ENCODE assay signal across 22 cellular contexts in genomic region chr6:354631-355280, GRCh38. TPM values are rescaled to one million over a fixed set of nuclear protein-coding genes. Genes with fewer than 3 reads are reported as not detected.
DNase-seq lines count a peak whose midpoint lies in the region; ATAC-seq and TF ChIP-seq lines count a peak whose summit lies in the region.
"Had no signal": no experiment of that assay in that cellular context is flagged by ENCODE, and none has a peak within 500 bp of the region (broad histone marks: within the 10 kb centered on the region; RNA-seq: fewer than 3 reads in every experiment).

No MANE protein-coding gene starts in this region.

- H3K27ac ChIP-seq in lower lobe of right lung, result no peak overlapping the region
- no peak overlapping the region for H3K27ac ChIP-seq in prostate gland
- H3K27ac ChIP-seq: 22Rv1, GM23248, HL-60, PC-9, RWPE1, SJCRH30 had no signal

- H3K27me3 ChIP-seq in lower lobe of right lung (ENCODE audit: low read depth) (no peaks in the 10 kb centered on the region), prostate gland (replicated peaks; ENCODE audit: insufficient read depth) (no peaks in the 10 kb centered on the region)
- H3K27me3 ChIP-seq: SJCRH30 had no signal

- ATAC-seq in Right ventricle myocardium inferior (no peak), Right ventricle myocardium superior (ENCODE audit: poor library complexity) (no peak), activated B cell treated with CpG ODN at 0.5 μM for 24 hours (ENCODE audit: low read depth) (no peak), lower lobe of right lung (no peak), HG02938 (IDR thresholded peaks at IDR 0.05; ENCODE audit: unreplicated experiment) (no peak)
- no peak for ATAC-seq in stimulated activated memory B cell treated with anti-CD40 and anti-IgM and Interleukin-4, amounts not matched to agents 10 μg/mL and 1 μg/mL and 100 μg/mL, for 72 hours
- no peak for ATAC-seq in stimulated activated naive CD8-positive, alpha-beta T cell treated with anti-CD3 and anti-CD28 coated beads, Interleukin-15, amount 100 ng/mL, for 72 hours

- DNase-seq in Right ventricle myocardium inferior (ENCODE audit: missing footprints) (peak; percentile 73), Right ventricle myocardium superior (no peak), activated B cell treated with CpG ODN at 0.5 μM for 24 hours (no peak), lower lobe of right lung (peak; percentile 49), prostate gland (ENCODE audit: low spot score) (no peak)
- no peak for DNase-seq in stimulated activated naive CD8-positive, alpha-beta T cell treated with anti-CD3 and anti-CD28 coated beads, Interleukin-15, amount 100 ng/mL, for 72 hours
- DNase-seq: AML-193, DMS153, GDM1, GM23248, IMR-90, NCI-H1417 treated with DMSO at 0.1 percent for 48 hours, NCI-H187 treated with DMSO at 0.1 percent for 48 hours, NCI-H526, PC-9 had no signal

- H3K9me3 ChIP-seq in lower lobe of right lung (no peaks in the 10 kb centered on the region), prostate gland (no peaks in the 10 kb centered on the region)
- H3K9me3 ChIP-seq: SJCRH30 had no signal

- intact Hi-C loops in Right ventricle myocardium inferior (cut with DNase I), result no loop called here
- intact Hi-C loops in Right ventricle myocardium superior (cut with DNase I), result no loop called here
- intact Hi-C loops in activated B cell treated with CpG ODN at 0.5 μM for 24 hours (cut with micrococcal nuclease), result no loop called here
- intact Hi-C loops in lower lobe of right lung (cut with DNase I), result no loop called here
- intact Hi-C loops in prostate gland (cut with DNase I), result no loop called here

- peaks cover 13% of the 10 kb centered on the region for H3K36me3 ChIP-seq in lower lobe of right lung
- no peaks in the 10 kb centered on the region for H3K36me3 ChIP-seq in prostate gland
- H3K36me3 ChIP-seq: HAP-1, SJCRH30 had no signal

- no peaks in the 10 kb centered on the region for H3K27me3 Mint-ChIP-seq in activated B cell treated with CpG ODN at 0.5 μM for 24 hours
- no peaks in the 10 kb centered on the region for H3K27me3 Mint-ChIP-seq in stimulated activated memory B cell treated with anti-CD40 and anti-IgM and Interleukin-4, amounts not matched to agents 10 μg/mL and 1 μg/mL and 100 μg/mL, for 72 hours
- no peaks in the 10 kb centered on the region for H3K27me3 Mint-ChIP-seq in stimulated activated naive CD8-positive, alpha-beta T cell treated with anti-CD3 and anti-CD28 coated beads, Interleukin-15, amount 100 ng/mL, for 72 hours

- TF ChIP-seq POLR2A in prostate gland (IDR thresholded peaks at IDR 0.05), result no peak

- H3K4me1 ChIP-seq in lower lobe of right lung, result no peaks in the 10 kb centered on the region
- peaks cover 5% of the 10 kb centered on the region for H3K4me1 ChIP-seq in prostate gland (replicated peaks)
- H3K4me1 ChIP-seq: HAP-1 had no signal

- H3K4me1 Mint-ChIP-seq in activated B cell treated with CpG ODN at 0.5 μM for 24 hours, result peaks cover 61% of the 10 kb centered on the region
- peaks cover 74% of the 10 kb centered on the region for H3K4me1 Mint-ChIP-seq in stimulated activated memory B cell treated with anti-CD40 and anti-IgM and Interleukin-4, amounts not matched to agents 10 μg/mL and 1 μg/mL and 100 μg/mL, for 72 hours
- peaks cover 37% of the 10 kb centered on the region for H3K4me1 Mint-ChIP-seq in stimulated activated naive CD8-positive, alpha-beta T cell treated with anti-CD3 and anti-CD28 coated beads, Interleukin-15, amount 100 ng/mL, for 72 hours

- H3K9me3 Mint-ChIP-seq in activated B cell treated with CpG ODN at 0.5 μM for 24 hours, result no peaks in the 10 kb centered on the region
- no peaks in the 10 kb centered on the region for H3K9me3 Mint-ChIP-seq in stimulated activated memory B cell treated with anti-CD40 and anti-IgM and Interleukin-4, amounts not matched to agents 10 μg/mL and 1 μg/mL and 100 μg/mL, for 72 hours
- H3K9me3 Mint-ChIP-seq in stimulated activated naive CD8-positive, alpha-beta T cell treated with anti-CD3 and anti-CD28 coated beads, Interleukin-15, amount 100 ng/mL, for 72 hours, result no peaks in the 10 kb centered on the region

- H3K4me3 Mint-ChIP-seq in activated B cell treated with CpG ODN at 0.5 μM for 24 hours, result no peak overlapping the region
- H3K4me3 Mint-ChIP-seq in stimulated activated memory B cell treated with anti-CD40 and anti-IgM and Interleukin-4, amounts not matched to agents 10 μg/mL and 1 μg/mL and 100 μg/mL, for 72 hours, result no peak overlapping the region
- no peak overlapping the region for H3K4me3 Mint-ChIP-seq in stimulated activated naive CD8-positive, alpha-beta T cell treated with anti-CD3 and anti-CD28 coated beads, Interleukin-15, amount 100 ng/mL, for 72 hours

- CTCF ChIA-PET in activated B cell treated with CpG ODN at 0.5 μM for 24 hours (lab: Charles Lee), result interaction anchor here (1.4 kb wide), 1 partner anchor 12 kb away, joined by 5 read pairs; no protein-coding TSS in a partner anchor

- WGBS in prostate gland, result 91% methylated on average over 15 of the region's 15 CpGs

- TF ChIP-seq CTCF in activated B cell treated with CpG ODN at 0.5 μM for 24 hours (IDR thresholded peaks at IDR 0.05), result no peak
- TF ChIP-seq CTCF in lower lobe of right lung (IDR thresholded peaks at IDR 0.05), result no peak
- TF ChIP-seq CTCF in prostate gland (IDR thresholded peaks at IDR 0.05), result no peak

- peaks cover 31% of the 10 kb centered on the region for H3K36me3 Mint-ChIP-seq in activated B cell treated with CpG ODN at 0.5 μM for 24 hours (ENCODE audit: low read depth)
- peaks cover 42% of the 10 kb centered on the region for H3K36me3 Mint-ChIP-seq in stimulated activated memory B cell treated with anti-CD40 and anti-IgM and Interleukin-4, amounts not matched to agents 10 μg/mL and 1 μg/mL and 100 μg/mL, for 72 hours

- POLR2A ChIA-PET in activated B cell treated with CpG ODN at 0.5 μM for 24 hours (lab: Charles Lee), result interaction anchor here (0.8 to 4.3 kb wide), 6 partner anchors 10 to 62 kb away, joined by 4 to 31 read pairs (median 8); partner anchors contain the start of genes DUSP22 and IRF4

- H3K4me3 ChIP-seq in lower lobe of right lung (no peak overlapping the region), prostate gland (no peak overlapping the region)
- H3K4me3 ChIP-seq: GM23248, HAP-1, PC-9, SJCRH30 had no signal

- H3K27ac Mint-ChIP-seq in activated B cell treated with CpG ODN at 0.5 μM for 24 hours, result peak overlapping the region; percentile 46
- H3K27ac Mint-ChIP-seq in stimulated activated memory B cell treated with anti-CD40 and anti-IgM and Interleukin-4, amounts not matched to agents 10 μg/mL and 1 μg/mL and 100 μg/mL, for 72 hours, result peak overlapping the region; percentile 97
- no peak overlapping the region for H3K27ac Mint-ChIP-seq in stimulated activated naive CD8-positive, alpha-beta T cell treated with anti-CD3 and anti-CD28 coated beads, Interleukin-15, amount 100 ng/mL, for 72 hours

RNA-seq across cellular contexts. Expression of gene IRF4, which starts 36.8 kb away (rescaled TPM):
- total RNA-seq in Right ventricle myocardium inferior (0.68 TPM), Right ventricle myocardium superior (0.54 TPM), activated B cell treated with CpG ODN at 0.5 μM for 24 hours (417 and 426 TPM in 2 replicates), lower lobe of right lung (6.0 TPM), prostate gland (1 to 10 TPM in 1 of 2 donors, under 1 TPM in 1; 0.77 to 1.6 TPM)
- total RNA-seq: GM23248, IMR-90, PC-9, SJCRH30 had no signal

Comparison
In these comparisons a context has a peak if more than half of its experiments do, and no peak if none do; other contexts are left out.
1. DNase-seq: peak in Right ventricle myocardium inferior (single experiment) and lower lobe of right lung (single experiment); none in Right ventricle myocardium superior (single experiment), activated B cell treated with CpG ODN at 0.5 μM for 24 hours (single experiment), prostate gland (single experiment) and stimulated activated naive CD8-positive, alpha-beta T cell treated with anti-CD3 and anti-CD28 coated beads, Interleukin-15, amount 100 ng/mL, for 72 hours (0 of 2).
2. H3K27ac Mint-ChIP-seq: peak in activated B cell treated with CpG ODN at 0.5 μM for 24 hours (single experiment) and stimulated activated memory B cell treated with anti-CD40 and anti-IgM and Interleukin-4, amounts not matched to agents 10 μg/mL and 1 μg/mL and 100 μg/mL, for 72 hours (single experiment); none in stimulated activated naive CD8-positive, alpha-beta T cell treated with anti-CD3 and anti-CD28 coated beads, Interleukin-15, amount 100 ng/mL, for 72 hours (0 of 2).
3. RNA of gene IRF4, which starts 36.8 kb away (total RNA-seq): 417 to 426 TPM in activated B cell treated with CpG ODN at 0.5 μM for 24 hours; 6.0 TPM in lower lobe of right lung (single experiment), 0.77 to 1.6 TPM in prostate gland, 0.68 TPM in Right ventricle myocardium inferior (single experiment) and 0.54 TPM in Right ventricle myocardium superior (single experiment); every median in the first group is over 10 times any median in the second.